ENCODE assay signal across 22 cellular contexts in genomic region chr13:63189712-63190111, GRCh38.
"Had no signal": no experiment of that assay in that cellular context is flagged by ENCODE, and none has a peak within 500 bp of the region (broad histone marks: within the 10 kb centered on the region; RNA-seq: fewer than 3 reads in every experiment).

No MANE protein-coding gene starts in this region.

- H3K9me3 Mint-ChIP-seq: mesothelial cell of epicardium, neural progenitor cell had no signal

- H3K36me3 ChIP-seq: colonic mucosa, neural progenitor cell, pancreas, thoracic aorta, transverse colon had no signal

- DNase-seq: colonic mucosa; dermis blood vessel endothelial cell; foreskin melanocyte; head of caudate nucleus; kidney glomerular epithelial cell; mammary epithelial cell; nucleus accumbens; pancreas; psoas muscle; retina; stimulated activated CD4-positive, alpha-beta T cell treated with anti-CD3 and anti-CD28 coated beads, Interleukin-2, amount 100 ng/mL, for 24 hours; stimulated activated CD4-positive, alpha-beta T cell treated with anti-CD3 and anti-CD28 coated beads, Interleukin-4, amount 100 ng/mL, for 4 hours; stimulated activated naive B cell treated with anti-CD40 and anti-IgM and Interleukin-4, amounts not matched to agents 10 μg/mL and 1 μg/mL and 100 μg/mL, for 72 hours; stimulated activated naive CD8-positive, alpha-beta T cell treated with anti-CD3 and anti-CD28 coated beads, Interleukin-15, amount 100 ng/mL, for 72 hours; transverse colon had no signal

- H3K9me3 ChIP-seq: colonic mucosa, pancreas, psoas muscle, thoracic aorta, transverse colon had no signal

- H3K36me3 Mint-ChIP-seq: mesothelial cell of epicardium; natural killer cell treated with Interleukin-12 subunit alpha and Interleukin-12 subunit beta and Interleukin-15 and Interleukin-18, amount 100 ng/mL, for 72 hours; neural progenitor cell; stimulated activated naive B cell treated with anti-CD40 and anti-IgM and Interleukin-4, amounts not matched to agents 10 μg/mL and 1 μg/mL and 100 μg/mL, for 72 hours had no signal

- H3K4me2 ChIP-seq: hepatocyte, neural progenitor cell had no signal

- H2AFZ ChIP-seq: hepatocyte, neural progenitor cell had no signal

- H3K27me3 ChIP-seq: colonic mucosa, hepatocyte, neural progenitor cell, pancreas, transverse colon had no signal

- H3K9ac ChIP-seq: neural progenitor cell had no signal

- H3K27ac Mint-ChIP-seq: mesothelial cell of epicardium; natural killer cell treated with Interleukin-12 subunit alpha and Interleukin-12 subunit beta and Interleukin-15 and Interleukin-18, amount 100 ng/mL, for 72 hours; neural progenitor cell; stimulated activated naive B cell treated with anti-CD40 and anti-IgM and Interleukin-4, amounts not matched to agents 10 μg/mL and 1 μg/mL and 100 μg/mL, for 72 hours; stimulated activated naive CD8-positive, alpha-beta T cell treated with anti-CD3 and anti-CD28 coated beads, Interleukin-15, amount 100 ng/mL, for 72 hours had no signal

- H3K27me3 Mint-ChIP-seq: natural killer cell treated with Interleukin-12 subunit alpha and Interleukin-12 subunit beta and Interleukin-15 and Interleukin-18, amount 100 ng/mL, for 72 hours; stimulated activated naive B cell treated with anti-CD40 and anti-IgM and Interleukin-4, amounts not matched to agents 10 μg/mL and 1 μg/mL and 100 μg/mL, for 72 hours; stimulated activated naive CD8-positive, alpha-beta T cell treated with anti-CD3 and anti-CD28 coated beads, Interleukin-15, amount 100 ng/mL, for 72 hours had no signal

- H3K4me3 Mint-ChIP-seq: mesothelial cell of epicardium; natural killer cell treated with Interleukin-12 subunit alpha and Interleukin-12 subunit beta and Interleukin-15 and Interleukin-18, amount 100 ng/mL, for 72 hours; neural progenitor cell; stimulated activated naive B cell treated with anti-CD40 and anti-IgM and Interleukin-4, amounts not matched to agents 10 μg/mL and 1 μg/mL and 100 μg/mL, for 72 hours; stimulated activated naive CD8-positive, alpha-beta T cell treated with anti-CD3 and anti-CD28 coated beads, Interleukin-15, amount 100 ng/mL, for 72 hours had no signal

- H3K4me3 ChIP-seq: colonic mucosa, hepatocyte, neural progenitor cell, pancreas, psoas muscle, thoracic aorta, transverse colon had no signal

- H3K4me1 ChIP-seq: colonic mucosa, neural progenitor cell, pancreas, psoas muscle, transverse colon had no signal

- ATAC-seq: left lobe of liver; natural killer cell treated with Interleukin-12 subunit alpha and Interleukin-12 subunit beta and Interleukin-15 and Interleukin-18, amount 100 ng/mL, for 72 hours; pancreas; psoas muscle; sciatic nerve; stimulated activated naive B cell treated with anti-CD40 and anti-IgM and Interleukin-4, amounts not matched to agents 10 μg/mL and 1 μg/mL and 100 μg/mL, for 72 hours; stimulated activated naive CD8-positive, alpha-beta T cell treated with anti-CD3 and anti-CD28 coated beads, Interleukin-15, amount 100 ng/mL, for 72 hours had no signal

- H3K27ac ChIP-seq: colonic mucosa, hepatocyte, neural progenitor cell, pancreas, psoas muscle, thoracic aorta, transverse colon had no signal

- H3K79me2 ChIP-seq: hepatocyte had no signal

- H3K4me1 Mint-ChIP-seq: neural progenitor cell; stimulated activated naive B cell treated with anti-CD40 and anti-IgM and Interleukin-4, amounts not matched to agents 10 μg/mL and 1 μg/mL and 100 μg/mL, for 72 hours; stimulated activated naive CD8-positive, alpha-beta T cell treated with anti-CD3 and anti-CD28 coated beads, Interleukin-15, amount 100 ng/mL, for 72 hours had no signal
